In the genomic region with DNA sequence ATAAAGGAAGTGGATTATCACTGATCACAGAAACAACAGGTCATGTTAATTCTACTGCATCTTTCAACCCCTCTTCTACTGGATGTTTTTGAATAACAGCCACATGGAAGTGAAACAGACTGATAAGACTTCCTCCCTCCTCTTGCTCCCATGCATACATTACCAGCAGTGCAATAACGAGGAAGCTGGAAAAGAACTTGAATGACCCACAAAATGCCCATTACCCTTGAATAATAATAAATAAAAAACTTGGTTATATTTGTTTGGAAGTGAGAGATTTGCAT, we compare ENCODE assay signal across 21 cellular contexts. TPM values are rescaled to one million over a fixed set of nuclear protein-coding genes. Genes with fewer than 3 reads are reported as not detected.
DNase-seq lines count a peak whose midpoint lies in the region; ATAC-seq, FAIRE-seq and TF ChIP-seq lines count a peak whose summit lies in the region.
"Had no signal": no experiment of that assay in that cellular context is flagged by ENCODE, and none has a peak within 500 bp of the region (broad histone marks: within the 10 kb centered on the region; RNA-seq: fewer than 3 reads in every experiment).

No MANE protein-coding gene starts in this region.

- no peak overlapping the region for H3K9ac ChIP-seq in MM.1S (ENCODE audit: low read length)

- DNase-seq in MM.1S, result peak; percentile 1
- no peak for DNase-seq in chondrocyte (ENCODE audit: low spot score)
- DNase-seq in neural crest cell (ENCODE audit: low read depth, low spot score), result no peak
- DNase-seq in NCI-H2107 (lab: John Stamatoyannopoulos, UW), result no peak
- DNase-seq in dedifferentiated amniotic fluid mesenchymal stem cell (ENCODE audit: extremely low spot score), result no peak
- no peak for DNase-seq in frontal cortex (ENCODE audit: low spot score in 2 of 2)
- no peak for DNase-seq in stimulated activated CD4-positive, alpha-beta T cell treated with anti-CD3 and anti-CD28 coated beads, Interleukin-2, amount 100 ng/mL, for 48 hours
- DNase-seq: ACHN; C1 segment of cervical spinal cord; CD8-positive, alpha-beta memory T cell; GOT3; NCI-H1417 treated with DMSO at 0.1 percent for 48 hours; NCI-H1930; NCI-H526; PC-9 had no signal

- no peaks in the 10 kb centered on the region for H3K9me2 ChIP-seq in MM.1S (replicated peaks; ENCODE audit: insufficient read depth, low read length)

- H3K4me1 Mint-ChIP-seq in chondrocyte (ENCODE audit: low read depth) (peaks cover 88% of the 10 kb centered on the region), neural crest cell (peaks cover 35% of the 10 kb centered on the region)
- H3K4me1 Mint-ChIP-seq: CD8-positive, alpha-beta memory T cell had no signal

- no peak overlapping the region for H3K4me3 ChIP-seq in MM.1S (ENCODE audit: low read length)
- H3K4me3 ChIP-seq: K562, PC-9 had no signal

- no peak for TF ChIP-seq CTCF in MM.1S (IDR thresholded peaks at IDR 0.05; ENCODE audit: low read length)
- TF ChIP-seq CTCF in chondrocyte (IDR thresholded peaks at IDR 0.05), result no peak
- TF ChIP-seq CTCF in neural crest cell (conservative IDR thresholded peaks at IDR 0.05), result no peak

- H3K36me3 Mint-ChIP-seq in chondrocyte (ENCODE audit: low read depth) (no peaks in the 10 kb centered on the region), neural crest cell (ENCODE audit: low read depth) (no peaks in the 10 kb centered on the region)
- H3K36me3 Mint-ChIP-seq: CD8-positive, alpha-beta memory T cell had no signal

- no peaks in the 10 kb centered on the region for H3K27me3 ChIP-seq in MM.1S (replicated peaks; ENCODE audit: insufficient read depth, low read length)

- H3K4me3 Mint-ChIP-seq in chondrocyte (ENCODE audit: unreplicated experiment), result no peak overlapping the region
- H3K4me3 Mint-ChIP-seq in neural crest cell, result no peak overlapping the region
- H3K4me3 Mint-ChIP-seq: CD8-positive, alpha-beta memory T cell had no signal

- no peak overlapping the region for H3K4me2 ChIP-seq in MM.1S (ENCODE audit: low read depth, low read length)
- H3K4me2 ChIP-seq: PC-9 had no signal

- no peak overlapping the region for H3K27ac ChIP-seq in MM.1S (ENCODE audit: low read length)
- H3K27ac ChIP-seq: PC-9, RWPE1 had no signal

- H3K4me1 ChIP-seq in MM.1S (ENCODE audit: low read length), result no peaks in the 10 kb centered on the region

- H3K9me3 ChIP-seq in MM.1S (replicated peaks; ENCODE audit: insufficient read depth, low read length), result no peaks in the 10 kb centered on the region

- H3K36me3 ChIP-seq in MM.1S (replicated peaks; ENCODE audit: insufficient read depth, low read length), result no peaks in the 10 kb centered on the region

- peak; percentile 18 for ATAC-seq in SK-N-SH treated with all-trans-retinoic acid at 6 μM for 48 hours
- ATAC-seq: HCT116, K562 had no signal

- H3K9me3 Mint-ChIP-seq in chondrocyte (ENCODE audit: low read depth) (no peaks in the 10 kb centered on the region), neural crest cell (no peaks in the 10 kb centered on the region)

- H3K27ac Mint-ChIP-seq in chondrocyte (ENCODE audit: unreplicated experiment) (peak overlapping the region; percentile 94), neural crest cell (ENCODE audit: unreplicated experiment) (peak overlapping the region; percentile 8)
- H3K27ac Mint-ChIP-seq: CD8-positive, alpha-beta memory T cell had no signal

- H2AFZ ChIP-seq in MM.1S (ENCODE audit: low read length), result no peak overlapping the region
- H2AFZ ChIP-seq: PC-9 had no signal

- no peaks in the 10 kb centered on the region for H3K79me2 ChIP-seq in MM.1S (ENCODE audit: low read length)

- H3K27me3 Mint-ChIP-seq in chondrocyte (ENCODE audit: low read depth), result no peaks in the 10 kb centered on the region
- no peaks in the 10 kb centered on the region for H3K27me3 Mint-ChIP-seq in neural crest cell (ENCODE audit: low read depth)
- H3K27me3 Mint-ChIP-seq: CD8-positive, alpha-beta memory T cell had no signal

- H3F3A ChIP-seq in MM.1S (ENCODE audit: insufficient read depth, low read length), result no peaks in the 10 kb centered on the region

- no peak for FAIRE-seq in frontal cortex (lab: Jason Lieb, UNC)
- FAIRE-seq: D721Med, GM12891, K562 had no signal

- H4K20me1 ChIP-seq in MM.1S (ENCODE audit: insufficient read depth, low read length), result no peaks in the 10 kb centered on the region

TF ChIP-seq in SK-N-SH treated with all-trans-retinoic acid at 6 μM for 48 hours, 23 proteins besides CTCF, POLR2A, EP300 and RAD21:
- no peak for TF ChIP-seq GLIS3 (CRISPR knock-in tag; IDR thresholded peaks at IDR 0.05)
- TF ChIP-seq OSR1 (CRISPR knock-in tag; IDR thresholded peaks at IDR 0.05), result no peak
- TF ChIP-seq TCF4 (CRISPR knock-in tag; IDR thresholded peaks at IDR 0.05; ENCODE audit: borderline replicate concordance), result no peak
- no peak for TF ChIP-seq ZNF565 (CRISPR knock-in tag; conservative IDR thresholded peaks at IDR 0.05; ENCODE audit: low read depth)
- no peak for TF ChIP-seq ZC3H10 (CRISPR knock-in tag; IDR thresholded peaks at IDR 0.05)
- no peak for TF ChIP-seq ZFP30 (CRISPR knock-in tag; IDR thresholded peaks at IDR 0.05)
- no peak for TF ChIP-seq RARB (CRISPR knock-in tag; IDR thresholded peaks at IDR 0.05)
- TF ChIP-seq, protein P1, sequence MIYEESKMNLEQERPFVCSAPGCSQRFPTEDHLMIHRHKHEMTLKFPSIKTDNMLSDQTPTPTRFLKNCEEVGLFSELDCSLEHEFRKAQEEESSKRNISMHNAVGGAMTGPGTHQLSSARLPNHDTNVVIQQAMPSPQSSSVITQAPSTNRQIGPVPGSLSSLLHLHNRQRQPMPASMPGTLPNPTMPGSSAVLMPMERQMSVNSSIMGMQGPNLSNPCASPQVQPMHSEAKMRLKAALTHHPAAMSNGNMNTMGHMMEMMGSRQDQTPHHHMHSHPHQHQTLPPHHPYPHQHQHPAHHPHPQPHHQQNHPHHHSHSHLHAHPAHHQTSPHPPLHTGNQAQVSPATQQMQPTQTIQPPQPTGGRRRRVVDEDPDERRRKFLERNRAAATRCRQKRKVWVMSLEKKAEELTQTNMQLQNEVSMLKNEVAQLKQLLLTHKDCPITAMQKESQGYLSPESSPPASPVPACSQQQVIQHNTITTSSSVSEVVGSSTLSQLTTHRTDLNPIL (CRISPR knock-in tag; IDR thresholded peaks at IDR 0.05; ENCODE audit: low read depth), result no peak
- TF ChIP-seq, protein P2, sequence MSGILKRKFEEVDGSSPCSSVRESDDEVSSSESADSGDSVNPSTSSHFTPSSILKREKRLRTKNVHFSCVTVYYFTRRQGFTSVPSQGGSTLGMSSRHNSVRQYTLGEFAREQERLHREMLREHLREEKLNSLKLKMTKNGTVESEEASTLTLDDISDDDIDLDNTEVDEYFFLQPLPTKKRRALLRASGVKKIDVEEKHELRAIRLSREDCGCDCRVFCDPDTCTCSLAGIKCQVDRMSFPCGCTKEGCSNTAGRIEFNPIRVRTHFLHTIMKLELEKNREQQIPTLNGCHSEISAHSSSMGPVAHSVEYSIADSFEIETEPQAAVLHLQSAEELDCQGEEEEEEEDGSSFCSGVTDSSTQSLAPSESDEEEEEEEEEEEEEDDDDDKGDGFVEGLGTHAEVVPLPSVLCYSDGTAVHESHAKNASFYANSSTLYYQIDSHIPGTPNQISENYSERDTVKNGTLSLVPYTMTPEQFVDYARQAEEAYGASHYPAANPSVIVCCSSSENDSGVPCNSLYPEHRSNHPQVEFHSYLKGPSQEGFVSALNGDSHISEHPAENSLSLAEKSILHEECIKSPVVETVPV (CRISPR knock-in tag; IDR thresholded peaks at IDR 0.05), result no peak
- no peak for TF ChIP-seq ARNTL (CRISPR knock-in tag; IDR thresholded peaks at IDR 0.05; ENCODE audit: borderline replicate concordance, low read depth)
- TF ChIP-seq BACH2 (CRISPR knock-in tag; IDR thresholded peaks at IDR 0.05; ENCODE audit: borderline replicate concordance), result no peak
- TF ChIP-seq TOX (CRISPR knock-in tag; IDR thresholded peaks at IDR 0.05; ENCODE audit: borderline replicate concordance), result no peak
- TF ChIP-seq ZNF70 (CRISPR knock-in tag; IDR thresholded peaks at IDR 0.05), result no peak
- TF ChIP-seq ESRRG (CRISPR knock-in tag; IDR thresholded peaks at IDR 0.05), result no peak
- no peak for TF ChIP-seq SNAI2 (CRISPR knock-in tag; IDR thresholded peaks at IDR 0.05)
- TF ChIP-seq, protein P3, sequence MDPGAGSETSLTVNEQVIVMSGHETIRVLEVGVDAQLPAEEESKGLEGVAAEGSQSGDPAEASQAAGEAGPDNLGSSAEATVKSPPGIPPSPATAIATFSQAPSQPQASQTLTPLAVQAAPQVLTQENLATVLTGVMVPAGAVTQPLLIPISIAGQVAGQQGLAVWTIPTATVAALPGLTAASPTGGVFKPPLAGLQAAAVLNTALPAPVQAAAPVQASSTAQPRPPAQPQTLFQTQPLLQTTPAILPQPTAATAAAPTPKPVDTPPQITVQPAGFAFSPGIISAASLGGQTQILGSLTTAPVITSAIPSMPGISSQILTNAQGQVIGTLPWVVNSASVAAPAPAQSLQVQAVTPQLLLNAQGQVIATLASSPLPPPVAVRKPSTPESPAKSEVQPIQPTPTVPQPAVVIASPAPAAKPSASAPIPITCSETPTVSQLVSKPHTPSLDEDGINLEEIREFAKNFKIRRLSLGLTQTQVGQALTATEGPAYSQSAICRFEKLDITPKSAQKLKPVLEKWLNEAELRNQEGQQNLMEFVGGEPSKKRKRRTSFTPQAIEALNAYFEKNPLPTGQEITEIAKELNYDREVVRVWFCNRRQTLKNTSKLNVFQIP (CRISPR knock-in tag; IDR thresholded peaks at IDR 0.05; ENCODE audit: borderline replicate concordance, low read depth), result no peak
- no peak for TF ChIP-seq ZNF8 (CRISPR knock-in tag; IDR thresholded peaks at IDR 0.05)
TF ChIP-seq in SK-N-SH treated with all-trans-retinoic acid at 6 μM for 48 hours: peak in this region for 0.

RNA-seq across cellular contexts. Expression of a gene that starts 51.6 kb away (rescaled TPM):
- total RNA-seq in chondrocyte (5.9 to 10.7 TPM (median 7.6 TPM) in 3 replicates), neural crest cell (0.98 and 1.9 TPM in 2 replicates), frontal cortex (28.5 TPM)
- total RNA-seq: CD8-positive, alpha-beta memory T cell had no signal
